34 cellular contexts compared by ENCODE assay signal in genomic region chr11:126492331-126492730, GRCh38.
"Had no signal": no experiment of that assay in that cellular context is flagged by ENCODE, and none has a peak within 500 bp of the region (broad histone marks: within the 10 kb centered on the region; RNA-seq: fewer than 3 reads in every experiment).

No MANE protein-coding gene starts in this region.

- H3K4me2 ChIP-seq: PC-9 had no signal

- H3K27me3 Mint-ChIP-seq: activated B cell treated with CpG ODN at 0.5 μM for 24 hours; activated CD4-positive, alpha-beta memory T cell treated with anti-CD3 and anti-CD28 coated beads for 36 hours had no signal

- H3K27ac Mint-ChIP-seq: activated B cell treated with CpG ODN at 0.5 μM for 24 hours; activated CD4-positive, alpha-beta memory T cell treated with anti-CD3 and anti-CD28 coated beads for 36 hours; activated naive CD8-positive, alpha-beta T cell treated with anti-CD3 and anti-CD28 coated beads, Interleukin-2, amount 10 ng/mL, durations not matched to agents 7 days and 5 days; activated T-helper 1 cell treated with anti-CD3 and anti-CD28 coated beads, Interleukin-12 subunit alpha, Interleukin-12 subunit beta, Interleukin-2, Interleukin-4 antibody, amounts not matched to agents 30 ng/mL and 10 ng/mL and 1 ng/mL, durations not matched to agents 14 hours and 24 hours and 36 hours had no signal

- H3K27ac ChIP-seq: ascending aorta, cardiac muscle cell, PC-9, RWPE1, VCaP had no signal

- H2AFZ ChIP-seq: PC-9 had no signal

- DNase-seq: activated B cell treated with CpG ODN at 0.5 μM for 24 hours; activated CD4-positive, alpha-beta memory T cell treated with anti-CD3 and anti-CD28 coated beads for 36 hours; activated CD4-positive, alpha-beta T cell treated with anti-CD3 and anti-CD28 coated beads for 4 hours; activated CD4-positive, alpha-beta T cell treated with anti-CD3 and anti-CD28 coated beads, Interleukin-2, amount 50 U/mL, for 1 hour; activated CD4-positive, CD25-positive, alpha-beta regulatory T cell treated with anti-CD3 and anti-CD28 coated beads, Interleukin-2, amount 50 U/mL, for 72 hours; activated CD8-positive, alpha-beta memory T cell treated with anti-CD3 and anti-CD28 coated beads, Interleukin-2, amount 50 U/mL, for 4 hours; activated naive CD4-positive, alpha-beta T cell; activated naive CD4-positive, alpha-beta T cell treated with anti-CD3 and anti-CD28 coated beads, Interleukin-2, amount 50 U/mL, for 16 hours; activated naive CD8-positive, alpha-beta T cell treated with anti-CD3 and anti-CD28 coated beads, Interleukin-2, amount 10 ng/mL, durations not matched to agents 7 days and 5 days; activated T-cell treated with anti-CD3 and anti-CD28 coated beads for 4 hours; activated T-cell treated with anti-CD3 and anti-CD28 coated beads, Interleukin-2, amount 50 U/mL, for 4 hours; amygdala; Karpas-422; KBM-7; NCI-H1105; NCI-H1417 treated with DMSO at 0.1 percent for 48 hours; NCI-H1930; NCI-H2081 treated with DMSO at 0.1 percent for 48 hours; NCI-H226; NCI-H446 treated with DMSO at 0.1 percent for 48 hours; NCI-H524 treated with DMSO at 0.1 percent for 48 hours; NCI-H748 treated with DMSO at 0.1 percent for 48 hours; NK-92 treated with Interleukin-12 subunit alpha and Interleukin-12 subunit beta, amount 100 ng/mL, for 24 hours; PC-9; Right ventricle myocardium superior; SW 1271; T-helper 1 cell; T-helper 2 cell; T-helper 9 cell had no signal

- H3K4me1 Mint-ChIP-seq: activated B cell treated with CpG ODN at 0.5 μM for 24 hours; activated naive CD8-positive, alpha-beta T cell treated with anti-CD3 and anti-CD28 coated beads, Interleukin-2, amount 10 ng/mL, durations not matched to agents 7 days and 5 days had no signal

- H3K9me3 Mint-ChIP-seq: activated B cell treated with CpG ODN at 0.5 μM for 24 hours; activated CD4-positive, alpha-beta memory T cell treated with anti-CD3 and anti-CD28 coated beads for 36 hours; activated naive CD8-positive, alpha-beta T cell treated with anti-CD3 and anti-CD28 coated beads, Interleukin-2, amount 10 ng/mL, durations not matched to agents 7 days and 5 days; activated T-cell treated with anti-CD3 and anti-CD28 coated beads, Interleukin-2, amount 50 U/mL, for 4 hours; activated T-helper 1 cell treated with anti-CD3 and anti-CD28 coated beads, Interleukin-12 subunit alpha, Interleukin-12 subunit beta, Interleukin-2, Interleukin-4 antibody, amounts not matched to agents 30 ng/mL and 10 ng/mL and 1 ng/mL, durations not matched to agents 14 hours and 24 hours and 36 hours had no signal

- H3K4me3 Mint-ChIP-seq: activated B cell treated with CpG ODN at 0.5 μM for 24 hours; activated CD4-positive, alpha-beta memory T cell treated with anti-CD3 and anti-CD28 coated beads for 36 hours; activated naive CD8-positive, alpha-beta T cell treated with anti-CD3 and anti-CD28 coated beads, Interleukin-2, amount 10 ng/mL, durations not matched to agents 7 days and 5 days; activated T-cell treated with anti-CD3 and anti-CD28 coated beads, Interleukin-2, amount 50 U/mL, for 4 hours; activated T-helper 1 cell treated with anti-CD3 and anti-CD28 coated beads, Interleukin-12 subunit alpha, Interleukin-12 subunit beta, Interleukin-2, Interleukin-4 antibody, amounts not matched to agents 30 ng/mL and 10 ng/mL and 1 ng/mL, durations not matched to agents 14 hours and 24 hours and 36 hours had no signal

- H3K9me3 ChIP-seq: ascending aorta had no signal

- H3K4me3 ChIP-seq: ascending aorta, cardiac muscle cell, PC-9 had no signal

- H3K36me3 ChIP-seq: ascending aorta, cardiac muscle cell had no signal

- H3K27me3 ChIP-seq: ascending aorta, cardiac muscle cell had no signal

- ATAC-seq: activated T-cell treated with anti-CD3 and anti-CD28 coated beads, Interleukin-2, amount 50 U/mL, for 4 hours had no signal

- H3K4me1 ChIP-seq: ascending aorta had no signal

- H3K36me3 Mint-ChIP-seq: activated CD4-positive, alpha-beta memory T cell treated with anti-CD3 and anti-CD28 coated beads for 36 hours; activated naive CD8-positive, alpha-beta T cell treated with anti-CD3 and anti-CD28 coated beads, Interleukin-2, amount 10 ng/mL, durations not matched to agents 7 days and 5 days had no signal
